Comparison of ENCODE assay signal across 17 cellular contexts in the genomic region with DNA sequence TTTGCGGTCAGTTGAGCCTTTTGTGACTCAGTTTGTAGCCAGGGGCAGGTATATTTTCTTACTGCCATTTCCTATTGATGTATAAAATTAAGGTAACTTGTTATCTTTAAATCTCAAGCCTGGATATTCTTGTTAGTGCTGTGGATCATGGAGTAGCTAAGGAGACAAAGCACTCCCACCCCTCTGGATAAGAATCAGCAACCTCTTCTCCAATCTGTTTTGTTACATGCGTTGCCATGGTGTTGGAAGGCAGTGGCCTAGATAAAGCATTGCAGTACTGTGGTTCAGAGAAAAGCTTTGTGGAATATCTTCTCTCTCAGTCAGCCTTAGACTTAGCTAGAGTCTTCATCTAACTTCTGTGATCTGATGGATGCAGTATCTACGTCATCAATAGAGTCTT.
A peak's percentile ranks its signal among the peaks of the same experiment; 100 is the strongest.
DNase-seq lines count a peak whose midpoint lies in the region; ATAC-seq lines count a peak whose summit lies in the region.
"Had no signal": no experiment of that assay in that cellular context is flagged by ENCODE, and none has a peak within 500 bp of the region (broad histone marks: within the 10 kb centered on the region; RNA-seq: fewer than 3 reads in every experiment).

No MANE protein-coding gene starts in this region.

- H3K27me3 ChIP-seq in iPS-20b (ENCODE audit: insufficient read depth, low read length), result no peaks in the 10 kb centered on the region
- H3K27me3 ChIP-seq: suprapubic skin had no signal

- no peaks in the 10 kb centered on the region for H3K36me3 ChIP-seq in iPS-20b (ENCODE audit: insufficient read depth, low read depth, low read length)
- H3K36me3 ChIP-seq: suprapubic skin had no signal

- H3K4me3 ChIP-seq in iPS-20b (ENCODE audit: low read length), result no peak overlapping the region
- H3K4me3 ChIP-seq: suprapubic skin had no signal

- no peaks in the 10 kb centered on the region for H3K9me3 ChIP-seq in iPS-20b (ENCODE audit: insufficient read depth, low read depth, low read length)
- H3K9me3 ChIP-seq: suprapubic skin had no signal

- H3K27ac ChIP-seq in iPS-20b (ENCODE audit: low read length), result peak overlapping the region; percentile 44
- H3K27ac ChIP-seq: suprapubic skin had no signal

- DNase-seq in DMS153 (lab: John Stamatoyannopoulos, UW) (peak; percentile 51), DMS153 treated with DMSO at 0.1 percent for 48 hours (lab: John Stamatoyannopoulos, UW; ENCODE audit: unreplicated experiment) (no peak), NCI-H69 (lab: John Stamatoyannopoulos, UW) (peak; percentile 15), renal cortical epithelial cell (ENCODE audit: low read depth) (peak; percentile 66), AG08396 (ENCODE audit: low spot score) (no peak), DMS114 treated with DMSO at 0.1 percent for 48 hours (lab: John Stamatoyannopoulos, UW; ENCODE audit: unreplicated experiment) (no peak)
- DNase-seq: 8988T; activated CD4-positive, alpha-beta T cell treated with anti-CD3 and anti-CD28 coated beads, Interleukin-2, amount 50 U/mL, for 4 hours; CD8-positive, alpha-beta T cell; effector memory CD8-positive, alpha-beta T cell; IMR-90; natural killer cell; NCI-H2107; small intestine had no signal

- peak overlapping the region; percentile 49; the same call in 1 of the 2 replicates for H3K9ac ChIP-seq in iPS-20b (ENCODE audit: low read depth, low read length)

- ATAC-seq in GM18909 (IDR thresholded peaks at IDR 0.05; ENCODE audit: poor library complexity, unreplicated experiment), result no peak
- ATAC-seq: CD8-positive, alpha-beta T cell; effector memory CD8-positive, alpha-beta T cell; natural killer cell had no signal

- H3K4me1 ChIP-seq in iPS-20b (ENCODE audit: insufficient read depth, low read length), result peaks cover 25% of the 10 kb centered on the region

Comparison
In these comparisons a context has a peak if more than half of its experiments do, and no peak if none do; other contexts are left out.
1. DNase-seq: peak in DMS153 (single experiment), NCI-H69 (single experiment) and renal cortical epithelial cell (single experiment); none in DMS153 treated with DMSO at 0.1 percent for 48 hours (single experiment), AG08396 (single experiment) and DMS114 treated with DMSO at 0.1 percent for 48 hours (single experiment).